30 cellular contexts compared by ENCODE assay signal in the genomic region with DNA sequence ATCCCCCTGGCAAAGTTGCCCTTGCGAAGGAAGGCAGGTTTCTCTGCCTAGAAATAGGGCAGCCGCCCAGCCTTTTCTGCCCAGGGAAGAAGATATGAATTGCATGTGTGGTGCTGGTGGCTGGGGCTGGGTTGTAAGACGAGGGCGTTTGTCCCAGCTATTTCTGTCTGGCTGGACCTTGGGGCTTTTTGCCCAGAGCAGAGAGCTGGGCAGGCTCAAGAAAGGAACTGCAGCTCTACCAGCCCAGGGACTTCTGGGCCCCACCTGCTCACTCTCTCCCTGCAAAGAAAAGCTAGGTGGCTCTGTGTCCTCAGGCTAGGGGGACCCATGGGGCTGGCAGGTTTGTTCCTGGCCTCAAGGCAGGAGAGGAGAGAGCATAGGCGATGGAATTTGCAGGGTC. TPM values are rescaled to one million over a fixed set of nuclear protein-coding genes. Genes with fewer than 3 reads are reported as not detected.
"Had no signal": no experiment of that assay in that cellular context is flagged by ENCODE, and none has a peak within 500 bp of the region (broad histone marks: within the 10 kb centered on the region; RNA-seq: fewer than 3 reads in every experiment).

No MANE protein-coding gene starts in this region.

- H3K9me3 ChIP-seq: neutrophil, ovary, testis had no signal

- H3K36me3 ChIP-seq: neutrophil, ovary, uterus had no signal

- H3K27me3 ChIP-seq: hepatocyte, neutrophil, ovary, testis, uterus had no signal

- H2AFZ ChIP-seq: hepatocyte had no signal

- ATAC-seq: left lobe of liver; natural killer cell; sciatic nerve; stimulated activated naive B cell treated with anti-CD40 and anti-IgM and Interleukin-4, amounts not matched to agents 10 μg/mL and 1 μg/mL and 100 μg/mL, for 72 hours; T-helper 17 cell had no signal

- H3K27ac ChIP-seq: hepatocyte, neutrophil, ovary, testis, uterus had no signal

- H3K4me3 ChIP-seq: hepatocyte, ovary, testis, uterus had no signal

- H3K4me1 ChIP-seq: testis, uterus had no signal

- H3K4me2 ChIP-seq: hepatocyte had no signal

- DNase-seq: activated CD4-positive, alpha-beta T cell treated with anti-CD3 and anti-CD28 coated beads for 4 hours; activated CD4-positive, alpha-beta T cell treated with anti-CD3 and anti-CD28 coated beads, Interleukin-2, amount 50 U/mL, for 48 hours; activated CD4-positive, CD25-positive, alpha-beta regulatory T cell; activated CD8-positive, alpha-beta memory T cell treated with anti-CD3 and anti-CD28 coated beads, Interleukin-2, amount 50 U/mL, for 48 hours; activated naive CD4-positive, alpha-beta T cell treated with anti-CD3 and anti-CD28 coated beads, Interleukin-2, amount 10 ng/mL, durations not matched to agents 7 days and 5 days; activated T-cell treated with anti-CD3 and anti-CD28 coated beads, Interleukin-2, amount 50 U/mL, for 48 hours; anterior cingulate cortex; caudate nucleus; effector CD4-positive, alpha-beta T cell; immature natural killer cell; natural killer cell; ovary; stimulated activated CD4-positive, alpha-beta T cell treated with anti-CD3 and anti-CD28 coated beads, Interleukin-2, amount 100 ng/mL, for 48 hours; stimulated activated CD8-positive, alpha-beta memory T cell treated with anti-CD3 and anti-CD28 coated beads, Interleukin-4, amount 100 ng/mL, for 48 hours; stimulated activated naive B cell treated with anti-CD40 and anti-IgM and Interleukin-4, amounts not matched to agents 10 μg/mL and 1 μg/mL and 100 μg/mL, for 72 hours; T-helper 17 cell; testis; trophoblast cell; uterus had no signal

RNA-seq across cellular contexts. Expression of gene CACNG1, which starts 0.6 kb away (rescaled TPM):
- total RNA-seq: activated CD8-positive, alpha-beta memory T cell treated with anti-CD3 and anti-CD28 coated beads for 36 hours; epithelial cell of proximal tubule; fibroblast of villous mesenchyme; glomerular endothelial cell; hepatocyte; kidney epithelial cell; left lobe of liver; lung microvascular endothelial cell; natural killer cell; pulmonary artery endothelial cell; sciatic nerve; T-helper 17 cell; testis; uterus had no signal
- polyA plus RNA-seq: hepatocyte, immature natural killer cell, ovary had no signal
